15 cellular contexts compared by ENCODE assay signal in the genomic region with DNA sequence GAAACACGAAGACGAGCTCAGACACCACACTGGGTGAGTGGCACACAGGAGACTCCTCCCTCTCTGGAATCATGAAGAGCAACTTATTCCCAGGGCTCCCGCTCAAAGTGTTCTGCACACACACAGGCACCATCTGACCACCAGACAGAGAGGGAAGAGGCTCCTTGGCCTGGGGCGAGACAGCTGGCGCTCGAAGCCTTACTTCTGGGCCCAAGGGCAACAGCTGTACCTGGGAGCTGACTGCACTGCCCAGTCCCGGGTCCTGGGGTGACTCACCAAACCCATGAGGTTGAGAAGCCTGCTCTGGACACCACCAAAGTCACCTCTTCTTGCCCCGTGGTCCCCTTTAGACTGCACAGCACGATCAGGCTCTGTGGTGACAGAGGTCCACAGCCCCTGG. TPM values are rescaled to one million over a fixed set of nuclear protein-coding genes. Genes with fewer than 3 reads are reported as not detected.
A peak's percentile ranks its signal among the peaks of the same experiment; 100 is the strongest.
DNase-seq lines count a peak whose midpoint lies in the region; TF ChIP-seq lines count a peak whose summit lies in the region.
"Had no signal": no experiment of that assay in that cellular context is flagged by ENCODE, and none has a peak within 500 bp of the region (broad histone marks: within the 10 kb centered on the region; RNA-seq: fewer than 3 reads in every experiment).

No MANE protein-coding gene starts in this region.

- H3K4me2 ChIP-seq in BLaER1 treated with 17β-estradiol and CSF1 and Interleukin-3, amounts not matched to agents 10 nM and 100 nM = peak overlapping the region in 6 of 11 experiments; percentile 44 to 91 (median 72); a peak in 11 of 22 replicates

- H3K27ac Mint-ChIP-seq in HFFc6 (peak overlapping the region; percentile 96), endodermal cell (no peak overlapping the region), nephron progenitor cell (peak overlapping the region; percentile 74)
- H3K27ac Mint-ChIP-seq: B cell had no signal

- no peak overlapping the region; a peak in 1 of 22 replicates for H3K27ac ChIP-seq in BLaER1 treated with 17β-estradiol and CSF1 and Interleukin-3, amounts not matched to agents 10 nM and 100 nM
- no peak overlapping the region for H3K27ac ChIP-seq in endodermal cell (ENCODE audit: low read depth, low read length)
- H3K27ac ChIP-seq: C4-2B, GM23248 had no signal

- H3K9me3 Mint-ChIP-seq in HFFc6 (no peaks in the 10 kb centered on the region), endodermal cell (no peaks in the 10 kb centered on the region), nephron progenitor cell (no peaks in the 10 kb centered on the region)
- H3K9me3 Mint-ChIP-seq: CD4-positive, alpha-beta memory T cell had no signal

- peaks cover 0 to 11% (median 0%) of the 10 kb centered on the region in 11 experiments; a peak in 1 of 22 replicates for H3K9me3 ChIP-seq in BLaER1 treated with 17β-estradiol and CSF1 and Interleukin-3, amounts not matched to agents 10 nM and 100 nM (replicated peaks in 1 of 11)
- H3K9me3 ChIP-seq in endodermal cell (ENCODE audit: control insufficient read depth, low read length) = no peaks in the 10 kb centered on the region

- peaks cover 13 to 68% (median 55%) of the 10 kb centered on the region in 11 experiments; a peak in 20 of 22 replicates for H4K20me1 ChIP-seq in BLaER1 treated with 17β-estradiol and CSF1 and Interleukin-3, amounts not matched to agents 10 nM and 100 nM

- no peak overlapping the region for H3K4me3 ChIP-seq in BLaER1 treated with 17β-estradiol and CSF1 and Interleukin-3, amounts not matched to agents 10 nM and 100 nM
- H3K4me3 ChIP-seq in endodermal cell (ENCODE audit: low read length) = no peak overlapping the region
- H3K4me3 ChIP-seq: GM23248 had no signal

- H3K36me3 ChIP-seq in BLaER1 treated with 17β-estradiol and CSF1 and Interleukin-3, amounts not matched to agents 10 nM and 100 nM = peaks cover 0 to 23% (median 8%) of the 10 kb centered on the region in 11 experiments; a peak in 11 of 22 replicates
- H3K36me3 ChIP-seq in endodermal cell (ENCODE audit: control insufficient read depth, insufficient read depth, low read length) = no peaks in the 10 kb centered on the region

- H3K4me1 Mint-ChIP-seq in HFFc6 (ENCODE audit: low read depth) = peaks cover 54% of the 10 kb centered on the region
- H3K4me1 Mint-ChIP-seq in endodermal cell = peaks cover 8% of the 10 kb centered on the region
- peaks cover 73% of the 10 kb centered on the region for H3K4me1 Mint-ChIP-seq in nephron progenitor cell

- no peaks in the 10 kb centered on the region for H3K27me3 Mint-ChIP-seq in HFFc6 (ENCODE audit: insufficient read depth)
- H3K27me3 Mint-ChIP-seq in endodermal cell (ENCODE audit: insufficient read depth) = no peaks in the 10 kb centered on the region
- H3K27me3 Mint-ChIP-seq in nephron progenitor cell (ENCODE audit: low read depth, poor library complexity) = no peaks in the 10 kb centered on the region
- H3K27me3 Mint-ChIP-seq: B cell; CD4-positive, alpha-beta memory T cell had no signal

- no peaks in the 10 kb centered on the region for H3K27me3 ChIP-seq in BLaER1 treated with 17β-estradiol and CSF1 and Interleukin-3, amounts not matched to agents 10 nM and 100 nM
- no peaks in the 10 kb centered on the region for H3K27me3 ChIP-seq in endodermal cell (ENCODE audit: control insufficient read depth, insufficient read depth, low read length, poor library complexity, severe bottlenecking)

- DNase-seq in HFFc6 (no peak), endodermal cell (peak; percentile 33), nephron progenitor cell (no peak), GM19238 (ENCODE audit: insufficient read length, low spot score) (no peak), NCI-H1105 (lab: John Stamatoyannopoulos, UW) (no peak), NCI-H510A treated with DMSO at 0.1 percent for 48 hours (lab: John Stamatoyannopoulos, UW) (no peak), NCI-H146 treated with DMSO at 0.1 percent for 48 hours (lab: John Stamatoyannopoulos, UW; ENCODE audit: unreplicated experiment) (no peak)
- DNase-seq: CD4-positive, alpha-beta memory T cell; DND-41; GF-D8; GM23248; IMR-90 had no signal

- no peak overlapping the region for H3K9ac ChIP-seq in BLaER1 treated with 17β-estradiol and CSF1 and Interleukin-3, amounts not matched to agents 10 nM and 100 nM
- H3K9ac ChIP-seq in endodermal cell (ENCODE audit: extremely low read depth, low read length, poor library complexity, severe bottlenecking) = no peak overlapping the region
- H3K9ac ChIP-seq: GM23248 had no signal

- peaks cover 42 to 97% (median 90%) of the 10 kb centered on the region in 10 experiments for H3K4me1 ChIP-seq in BLaER1 treated with 17β-estradiol and CSF1 and Interleukin-3, amounts not matched to agents 10 nM and 100 nM
- no peaks in the 10 kb centered on the region for H3K4me1 ChIP-seq in endodermal cell (ENCODE audit: control insufficient read depth, insufficient read depth, low read length)

- peaks cover 4% of the 10 kb centered on the region for H3K36me3 Mint-ChIP-seq in HFFc6 (ENCODE audit: low read depth)
- H3K36me3 Mint-ChIP-seq in endodermal cell (ENCODE audit: low read depth) = no peaks in the 10 kb centered on the region
- H3K36me3 Mint-ChIP-seq in nephron progenitor cell (ENCODE audit: low read depth) = peaks cover 13% of the 10 kb centered on the region

- TF ChIP-seq CTCF in HFFc6 (IDR thresholded peaks at IDR 0.05) (no peak), endodermal cell (conservative IDR thresholded peaks at IDR 0.05) (no peak), nephron progenitor cell (IDR thresholded peaks at IDR 0.05) (no peak)

- H3K4me3 Mint-ChIP-seq in HFFc6 (peak overlapping the region; percentile 80; the same call in 1 of the 2 replicates), endodermal cell (no peak overlapping the region), nephron progenitor cell (no peak overlapping the region)
- H3K4me3 Mint-ChIP-seq: B cell; CD4-positive, alpha-beta memory T cell had no signal

- 85 to 95% methylated on average over 6 to 9 of the region's 9 CpGs for WGBS in endodermal cell (ENCODE audit: insufficient coverage in 1 of 2, insufficient read length in 1 of 2), 2 experiments

RNA-seq across cellular contexts. Expression of a gene that starts 42.4 kb away (rescaled TPM):
- total RNA-seq in HFFc6 (2021; fragmentation: NEBNext Ultra II Directional; extraction: Animal tissue kit (Norgen Biotek cat#: 25700)) = 10 to 100 TPM; 54.4 to 80.7 (median 72.0) TPM
- 10 to 100 TPM; 29.8 to 41.2 TPM for total RNA-seq in endodermal cell
- polyA plus RNA-seq in endodermal cell (2013, experiment 1 of 2) = 24.9 TPM
- 21.3 TPM for polyA plus RNA-seq in endodermal cell (2013, experiment 2 of 2)
